ENCODE assay signal across 22 cellular contexts in genomic region chr12:3587402-3588013, GRCh38.
"Had no signal": no experiment of that assay in that cellular context is flagged by ENCODE, and none has a peak within 500 bp of the region (broad histone marks: within the 10 kb centered on the region; RNA-seq: fewer than 3 reads in every experiment).

No MANE protein-coding gene starts in this region.

- H3K27ac ChIP-seq: esophagus muscularis mucosa, gastroesophageal sphincter, pancreas, tibial artery, vagina, WERI-Rb-1 had no signal

- H3K27me3 ChIP-seq: pancreas, vagina had no signal

- DNase-seq: activated CD4-positive, alpha-beta memory T cell treated with anti-CD3 and anti-CD28 coated beads for 36 hours; activated naive CD4-positive, alpha-beta T cell; activated naive CD8-positive, alpha-beta T cell treated with anti-CD3 and anti-CD28 coated beads for 36 hours; activated T-cell treated with anti-CD3 and anti-CD28 coated beads for 4 hours; amniotic stem cell; dermis blood vessel endothelial cell; effector memory CD4-positive, alpha-beta T cell; immature natural killer cell; kidney glomerular epithelial cell; naive thymus-derived CD4-positive, alpha-beta T cell; stimulated activated CD8-positive, alpha-beta memory T cell treated with anti-CD3 and anti-CD28 coated beads, Interleukin-4, amount 100 ng/mL, for 48 hours; stimulated activated naive CD4-positive, alpha-beta T cell treated with Interleukin-2 at 50 U/mL for 16 hours; substantia nigra; tibial artery; WERI-Rb-1 had no signal

- ATAC-seq: gastroesophageal sphincter; naive thymus-derived CD4-positive, alpha-beta T cell; pancreas; sciatic nerve had no signal

- H3K4me3 ChIP-seq: esophagus muscularis mucosa, gastroesophageal sphincter, pancreas, tibial artery, vagina had no signal

- H3K4me3 Mint-ChIP-seq: activated CD4-positive, alpha-beta memory T cell treated with anti-CD3 and anti-CD28 coated beads for 36 hours; activated naive CD8-positive, alpha-beta T cell treated with anti-CD3 and anti-CD28 coated beads for 36 hours; activated T-helper 1 cell treated with anti-CD3 and anti-CD28 coated beads, Interleukin-12 subunit alpha, Interleukin-12 subunit beta, Interleukin-2, Interleukin-4 antibody, amounts not matched to agents 30 ng/mL and 10 ng/mL and 1 ng/mL, durations not matched to agents 14 hours and 24 hours and 36 hours; immature natural killer cell; memory B cell; naive thymus-derived CD4-positive, alpha-beta T cell had no signal

- H3K36me3 ChIP-seq: esophagus muscularis mucosa, gastroesophageal sphincter, pancreas, tibial artery, vagina, WERI-Rb-1 had no signal

- H3K4me1 ChIP-seq: esophagus muscularis mucosa, gastroesophageal sphincter, pancreas, tibial artery, vagina had no signal

- H3K27ac Mint-ChIP-seq: activated CD4-positive, alpha-beta memory T cell treated with anti-CD3 and anti-CD28 coated beads for 36 hours; activated naive CD8-positive, alpha-beta T cell treated with anti-CD3 and anti-CD28 coated beads for 36 hours; activated T-helper 1 cell treated with anti-CD3 and anti-CD28 coated beads, Interleukin-12 subunit alpha, Interleukin-12 subunit beta, Interleukin-2, Interleukin-4 antibody, amounts not matched to agents 30 ng/mL and 10 ng/mL and 1 ng/mL, durations not matched to agents 14 hours and 24 hours and 36 hours; immature natural killer cell; memory B cell; naive thymus-derived CD4-positive, alpha-beta T cell had no signal

- H3K36me3 Mint-ChIP-seq: activated CD4-positive, alpha-beta memory T cell treated with anti-CD3 and anti-CD28 coated beads for 36 hours; immature natural killer cell; naive thymus-derived CD4-positive, alpha-beta T cell had no signal

- H3K9me3 Mint-ChIP-seq: activated CD4-positive, alpha-beta memory T cell treated with anti-CD3 and anti-CD28 coated beads for 36 hours; activated T-helper 1 cell treated with anti-CD3 and anti-CD28 coated beads, Interleukin-12 subunit alpha, Interleukin-12 subunit beta, Interleukin-2, Interleukin-4 antibody, amounts not matched to agents 30 ng/mL and 10 ng/mL and 1 ng/mL, durations not matched to agents 14 hours and 24 hours and 36 hours; immature natural killer cell had no signal

- H3K4me1 Mint-ChIP-seq: activated naive CD8-positive, alpha-beta T cell treated with anti-CD3 and anti-CD28 coated beads for 36 hours; immature natural killer cell; memory B cell had no signal
